Comparison of ENCODE assay signal across 25 cellular contexts in the genomic region with DNA sequence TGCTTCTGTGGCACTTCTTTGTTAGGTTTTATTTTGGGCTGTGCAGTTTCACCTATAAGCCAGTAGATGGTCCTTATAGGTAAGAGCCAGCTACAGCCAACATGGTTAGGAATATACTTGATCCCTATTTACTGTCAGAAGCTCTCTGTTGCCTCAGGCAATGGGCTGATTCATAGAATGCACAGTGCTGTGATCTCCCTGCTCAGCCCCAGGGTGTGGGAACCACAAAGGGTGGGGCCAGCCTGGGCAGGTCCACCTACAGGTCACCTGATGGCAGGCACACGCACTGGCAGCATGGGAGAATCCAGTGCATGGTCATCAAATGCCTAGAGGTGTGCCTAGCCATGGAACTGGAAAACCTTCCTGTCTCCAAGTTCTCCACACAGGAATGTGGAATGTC.
DNase-seq lines count a peak whose midpoint lies in the region; ATAC-seq, FAIRE-seq and TF ChIP-seq lines count a peak whose summit lies in the region.
"Had no signal": no experiment of that assay in that cellular context is flagged by ENCODE, and none has a peak within 500 bp of the region (broad histone marks: within the 10 kb centered on the region; RNA-seq: fewer than 3 reads in every experiment).

No MANE protein-coding gene starts in this region.

- no peak for ATAC-seq in GM21619 (IDR thresholded peaks at IDR 0.05; ENCODE audit: unreplicated experiment)

- no peak overlapping the region for H2AFZ ChIP-seq in keratinocyte (ENCODE audit: control insufficient read depth, low read length)

- H3K36me3 Mint-ChIP-seq in activated CD4-positive, alpha-beta T cell treated with anti-CD3 and anti-CD28 coated beads, Interleukin-2, amount 10 ng/mL, durations not matched to agents 24 days and 14 days (ENCODE audit: low read depth): no peaks in the 10 kb centered on the region
- H3K36me3 Mint-ChIP-seq: naive B cell had no signal

- H3K79me2 ChIP-seq in keratinocyte (ENCODE audit: control insufficient read depth, insufficient read depth, low read length): no peaks in the 10 kb centered on the region

- H3K4me3 ChIP-seq in keratinocyte (ENCODE audit: control insufficient read depth in 2 of 3, extremely low read depth in 1 of 3, insufficient read depth in 2 of 3, low read depth in 1 of 3, low read length in 3 of 3): no peak overlapping the region
- H3K4me3 ChIP-seq: BLaER1 treated with 17β-estradiol and CSF1 and Interleukin-3, amounts not matched to agents 10 nM and 100 nM had no signal

- H3K27ac Mint-ChIP-seq in activated CD4-positive, alpha-beta T cell treated with anti-CD3 and anti-CD28 coated beads, Interleukin-2, amount 10 ng/mL, durations not matched to agents 24 days and 14 days: no peak overlapping the region
- H3K27ac Mint-ChIP-seq: activated CD4-positive, alpha-beta memory T cell treated with anti-CD3 and anti-CD28 coated beads, Interleukin-2, amount 10 ng/mL, durations not matched to agents 7 days and 5 days; dendritic cell treated with granulocyte-macrophage colony-stimulating factor and Interleukin-4, amounts not matched to agents 40 ng/mL and 50 ng/mL, for 4 days; naive B cell; T-helper 1 cell treated with Interleukin-12 subunit alpha and Interleukin-12 subunit beta and Interleukin-4 antibody, amounts not matched to agents 30 μg/mL and 1 μg/mL, for 36 hours had no signal

- H3K9me3 ChIP-seq in keratinocyte (ENCODE audit: control insufficient read depth, low read depth, low read length): no peaks in the 10 kb centered on the region

- peaks cover 6% of the 10 kb centered on the region for H3K4me1 ChIP-seq in keratinocyte (ENCODE audit: control insufficient read depth, extremely low read depth, insufficient read depth, low read length)
- H3K4me1 ChIP-seq: BLaER1 treated with 17β-estradiol and CSF1 and Interleukin-3, amounts not matched to agents 10 nM and 100 nM had no signal

- peak; percentile 2 for DNase-seq in COLO668 (lab: John Stamatoyannopoulos, UW; ENCODE audit: unreplicated experiment)
- DNase-seq in HT-29 (ENCODE audit: low spot score): peak; percentile 4
- DNase-seq in T1000 (lab: John Stamatoyannopoulos, UW): peak; percentile 42
- peak; percentile 90 for DNase-seq in keratinocyte (ENCODE audit: low read depth, low spot score)
- no peak for DNase-seq in SHP77 (lab: John Stamatoyannopoulos, UW)
- DNase-seq in activated CD4-positive, alpha-beta T cell treated with anti-CD3 and anti-CD28 coated beads, Interleukin-2, amount 10 ng/mL, durations not matched to agents 24 days and 14 days: no peak
- DNase-seq in effector CD4-positive, alpha-beta T cell: no peak
- DNase-seq: activated CD4-positive, alpha-beta memory T cell treated with anti-CD3 and anti-CD28 coated beads, Interleukin-2, amount 10 ng/mL, durations not matched to agents 7 days and 5 days; activated gamma-delta T cell treated with Interleukin-2 at 50 U/mL for 16 hours; activated T-cell treated with anti-CD3 and anti-CD28 coated beads for 4 hours; GF-D8; hippocampal formation; Kasumi-1; naive B cell; NCI-H1092 treated with DMSO at 0.1 percent for 48 hours; NCI-H524 treated with DMSO at 0.1 percent for 48 hours; occipital lobe; retina; SIG-M5 had no signal

- H3K27ac ChIP-seq in keratinocyte (ENCODE audit: control insufficient read depth, insufficient read depth, low read length): no peak overlapping the region
- H3K27ac ChIP-seq: BLaER1 treated with 17β-estradiol and CSF1 and Interleukin-3, amounts not matched to agents 10 nM and 100 nM had no signal

- no peaks in the 10 kb centered on the region for H3K27me3 ChIP-seq in keratinocyte (ENCODE audit: control insufficient read depth, extremely low read depth, insufficient read depth, low read length)

- peaks cover 6% of the 10 kb centered on the region for H3K27me3 Mint-ChIP-seq in activated CD4-positive, alpha-beta T cell treated with anti-CD3 and anti-CD28 coated beads, Interleukin-2, amount 10 ng/mL, durations not matched to agents 24 days and 14 days
- H3K27me3 Mint-ChIP-seq: dendritic cell treated with granulocyte-macrophage colony-stimulating factor and Interleukin-4, amounts not matched to agents 40 ng/mL and 50 ng/mL, for 4 days had no signal

- H3K4me2 ChIP-seq in keratinocyte (ENCODE audit: control insufficient read depth, extremely low read depth, insufficient read depth, low read depth, low read length): no peak overlapping the region
- H3K4me2 ChIP-seq: BLaER1 treated with 17β-estradiol and CSF1 and Interleukin-3, amounts not matched to agents 10 nM and 100 nM had no signal

- H3K9me1 ChIP-seq in keratinocyte (ENCODE audit: control insufficient read depth, extremely low read depth, insufficient read depth, low read length): no peaks in the 10 kb centered on the region

- intact Hi-C loops in activated CD4-positive, alpha-beta T cell treated with anti-CD3 and anti-CD28 coated beads, Interleukin-2, amount 10 ng/mL, durations not matched to agents 24 days and 14 days (cut with micrococcal nuclease): no loop called here

- H3K4me1 Mint-ChIP-seq in activated CD4-positive, alpha-beta T cell treated with anti-CD3 and anti-CD28 coated beads, Interleukin-2, amount 10 ng/mL, durations not matched to agents 24 days and 14 days: no peaks in the 10 kb centered on the region
- H3K4me1 Mint-ChIP-seq: activated CD4-positive, alpha-beta memory T cell treated with anti-CD3 and anti-CD28 coated beads, Interleukin-2, amount 10 ng/mL, durations not matched to agents 7 days and 5 days; naive B cell had no signal

- TF ChIP-seq CTCF in keratinocyte (optimal IDR thresholded peaks at IDR 0.05 in 1 of 3, IDR thresholded peaks at IDR 0.05 in 1 of 3, conservative IDR thresholded peaks at IDR 0.05 in 1 of 3; ENCODE audit: extremely low read depth in 1 of 3, insufficient read depth in 2 of 3, low read length in 3 of 3): peak in 2 of 3 experiments; percentile 20 to 45

- peak; percentile 65 for FAIRE-seq in keratinocyte (lab: Jason Lieb, UNC)
- FAIRE-seq: frontal cortex, kidney had no signal

- dilution Hi-C loops in keratinocyte (cut with MboI; ENCODE audit: extremely low pct_ligation_motif_present, low sequenced_read_pairs): no loop called here

- no peaks in the 10 kb centered on the region for H3K36me3 ChIP-seq in keratinocyte (ENCODE audit: control insufficient read depth in 2 of 2, extremely low read depth in 1 of 2, insufficient read depth in 2 of 2, low read length in 2 of 2)
- H3K36me3 ChIP-seq: BLaER1 treated with 17β-estradiol and CSF1 and Interleukin-3, amounts not matched to agents 10 nM and 100 nM had no signal

- H3K4me3 Mint-ChIP-seq in activated CD4-positive, alpha-beta T cell treated with anti-CD3 and anti-CD28 coated beads, Interleukin-2, amount 10 ng/mL, durations not matched to agents 24 days and 14 days: no peak overlapping the region
- H3K4me3 Mint-ChIP-seq: activated CD4-positive, alpha-beta memory T cell treated with anti-CD3 and anti-CD28 coated beads, Interleukin-2, amount 10 ng/mL, durations not matched to agents 7 days and 5 days; dendritic cell treated with granulocyte-macrophage colony-stimulating factor and Interleukin-4, amounts not matched to agents 40 ng/mL and 50 ng/mL, for 4 days; naive B cell; T-helper 1 cell treated with Interleukin-12 subunit alpha and Interleukin-12 subunit beta and Interleukin-4 antibody, amounts not matched to agents 30 μg/mL and 1 μg/mL, for 36 hours had no signal

- no peaks in the 10 kb centered on the region for H3K9me3 Mint-ChIP-seq in activated CD4-positive, alpha-beta T cell treated with anti-CD3 and anti-CD28 coated beads, Interleukin-2, amount 10 ng/mL, durations not matched to agents 24 days and 14 days
- H3K9me3 Mint-ChIP-seq: activated CD4-positive, alpha-beta memory T cell treated with anti-CD3 and anti-CD28 coated beads, Interleukin-2, amount 10 ng/mL, durations not matched to agents 7 days and 5 days; dendritic cell treated with granulocyte-macrophage colony-stimulating factor and Interleukin-4, amounts not matched to agents 40 ng/mL and 50 ng/mL, for 4 days; T-helper 1 cell treated with Interleukin-12 subunit alpha and Interleukin-12 subunit beta and Interleukin-4 antibody, amounts not matched to agents 30 μg/mL and 1 μg/mL, for 36 hours had no signal

- no peaks in the 10 kb centered on the region for H4K20me1 ChIP-seq in keratinocyte (ENCODE audit: control insufficient read depth, extremely low read depth, insufficient read depth, low read length)
- H4K20me1 ChIP-seq: BLaER1 treated with 17β-estradiol and CSF1 and Interleukin-3, amounts not matched to agents 10 nM and 100 nM had no signal

- no peak overlapping the region for H3K9ac ChIP-seq in keratinocyte (ENCODE audit: control insufficient read depth, extremely low read depth, insufficient read depth, low read length)
- H3K9ac ChIP-seq: BLaER1 treated with 17β-estradiol and CSF1 and Interleukin-3, amounts not matched to agents 10 nM and 100 nM had no signal

Comparison
In these comparisons a context has a peak if more than half of its experiments do, and no peak if none do; other contexts are left out.
1. DNase-seq: peak in COLO668 (single experiment), HT-29 (single experiment), T1000 (single experiment) and keratinocyte (single experiment); none in SHP77 (0 of 2), activated CD4-positive, alpha-beta T cell treated with anti-CD3 and anti-CD28 coated beads, Interleukin-2, amount 10 ng/mL, durations not matched to agents 24 days and 14 days (single experiment) and effector CD4-positive, alpha-beta T cell (single experiment).